Comparison of ENCODE assay signal across 7 cellular contexts in the genomic region with DNA sequence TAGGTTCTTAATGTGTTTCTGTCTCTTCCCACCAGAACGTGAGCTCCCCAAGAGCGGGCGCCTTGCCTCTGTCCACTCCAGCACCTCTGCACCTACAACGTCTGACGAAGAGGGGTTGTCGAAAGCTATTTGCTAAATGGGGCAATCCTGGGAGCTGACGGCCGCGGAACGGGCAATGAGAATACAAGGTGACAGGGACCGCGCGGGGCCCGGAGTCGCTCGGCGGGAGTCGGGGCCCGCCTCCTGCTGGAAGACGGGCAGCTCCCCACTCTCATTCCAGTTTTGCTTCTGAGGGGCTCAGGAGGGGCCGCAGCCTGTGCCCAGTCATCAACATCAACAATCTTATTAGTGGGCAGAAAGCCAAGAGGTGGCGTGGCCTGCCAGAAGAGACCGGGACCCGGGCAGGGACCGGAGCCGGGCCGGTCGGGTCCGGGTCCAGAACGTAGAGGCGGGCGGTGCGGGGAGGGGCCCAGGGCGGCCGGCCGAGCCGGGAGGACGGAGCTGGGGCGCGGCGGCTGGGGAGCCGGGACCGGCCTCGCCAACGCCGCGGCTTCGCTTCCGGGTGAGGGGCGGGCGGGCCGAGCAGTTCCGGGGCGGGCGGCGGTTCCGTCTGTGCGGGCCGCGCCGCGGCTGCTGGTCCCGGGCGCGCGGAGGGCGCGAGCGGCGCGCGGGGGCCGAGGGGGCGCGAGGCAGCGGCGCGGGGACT. TPM values are rescaled to one million over a fixed set of nuclear protein-coding genes. Genes with fewer than 3 reads are reported as not detected.
DNase-seq lines count a peak whose midpoint lies in the region; ATAC-seq and TF ChIP-seq lines count a peak whose summit lies in the region.

Gene MOSMO, plus strand, starts transcription at position 603 of the 706 bp plus-strand sequence. CDS start 191 bp downstream, outside the sequence.

- in situ Hi-C loops in GM13976 (cut with MboI; ENCODE audit: low sequenced_read_pairs, unreplicated experiment), result no loop called here

- H3K79me2 ChIP-seq in OCI-LY3 (ENCODE audit: low read length), result peaks cover 37% of the 10 kb centered on the region

- peak within 1 kb of the TSS; percentile 91 for H3K27ac Mint-ChIP-seq in activated T-cell treated with anti-CD3 and anti-CD28 coated beads, Interleukin-2, amount 50 U/mL, for 72 hours
- H3K27ac Mint-ChIP-seq in naive B cell, result peak within 1 kb of the TSS; percentile 19 to 96 (median 94)
- peak within 1 kb of the TSS; percentile 88 for H3K27ac Mint-ChIP-seq in stimulated activated effector memory CD8-positive, alpha-beta T cell treated with anti-CD3 and anti-CD28 coated beads, Interleukin-12 subunit alpha, Interleukin-12 subunit beta, amount 100 ng/mL, for 72 hours

- TF ChIP-seq CTCF in GM13976 (IDR thresholded peaks at IDR 0.05; ENCODE audit: borderline replicate concordance, control extremely low read depth, extremely low read depth, insufficient read depth, missing control alignments), result no peak
- TF ChIP-seq CTCF in OCI-LY3 (IDR thresholded peaks at IDR 0.05; ENCODE audit: low read depth, low read length), result no peak

- H3K4me1 ChIP-seq in OCI-LY3 (ENCODE audit: low read length), result peaks cover 25% of the 10 kb centered on the region

- DNase-seq in GM13976 (ENCODE audit: low spot score) (peak; percentile 91), fibroblast of gingiva (ENCODE audit: low read depth) (peak; percentile 62), naive B cell (peak; percentile 62)
- DNase-seq in activated T-cell treated with anti-CD3 and anti-CD28 coated beads, Interleukin-2, amount 50 U/mL, for 72 hours, result peak; percentile 79 to 82
- peak; percentile 45 to 78 for DNase-seq in stimulated activated effector memory CD8-positive, alpha-beta T cell treated with anti-CD3 and anti-CD28 coated beads, Interleukin-12 subunit alpha, Interleukin-12 subunit beta, amount 100 ng/mL, for 72 hours (ENCODE audit: low spot score in 2 of 2)

- H3K4me3 ChIP-seq in OCI-LY3 (ENCODE audit: low read length), result peak within 1 kb of the TSS; percentile 94

- H3K27me3 ChIP-seq in OCI-LY3 (ENCODE audit: low read depth, low read length), result no peaks in the 10 kb centered on the region

- H3K4me2 ChIP-seq in OCI-LY3 (ENCODE audit: low read length), result peak within 1 kb of the TSS; percentile 97

- no peaks in the 10 kb centered on the region for H3K36me3 ChIP-seq in OCI-LY3 (replicated peaks; ENCODE audit: low read depth, low read length)

- H3K36me3 Mint-ChIP-seq in activated T-cell treated with anti-CD3 and anti-CD28 coated beads, Interleukin-2, amount 50 U/mL, for 72 hours (ENCODE audit: insufficient read depth in 2 of 2), result peaks cover 0 to 5% of the 10 kb centered on the region in 2 donors
- H3K36me3 Mint-ChIP-seq in naive B cell, result no peaks in the 10 kb centered on the region
- no peaks in the 10 kb centered on the region for H3K36me3 Mint-ChIP-seq in stimulated activated effector memory CD8-positive, alpha-beta T cell treated with anti-CD3 and anti-CD28 coated beads, Interleukin-12 subunit alpha, Interleukin-12 subunit beta, amount 100 ng/mL, for 72 hours

- peak within 1 kb of the TSS; percentile 82 for H2AFZ ChIP-seq in OCI-LY3 (ENCODE audit: low read depth, low read length)

- H3K9ac ChIP-seq in OCI-LY3 (ENCODE audit: low read length), result peak within 1 kb of the TSS; percentile 90

- peaks cover 51% of the 10 kb centered on the region for H3K4me1 Mint-ChIP-seq in activated T-cell treated with anti-CD3 and anti-CD28 coated beads, Interleukin-2, amount 50 U/mL, for 72 hours (ENCODE audit: low read depth)
- peaks cover 33 to 50% (median 36%) of the 10 kb centered on the region in 3 donors for H3K4me1 Mint-ChIP-seq in naive B cell
- peaks cover 34% of the 10 kb centered on the region for H3K4me1 Mint-ChIP-seq in stimulated activated effector memory CD8-positive, alpha-beta T cell treated with anti-CD3 and anti-CD28 coated beads, Interleukin-12 subunit alpha, Interleukin-12 subunit beta, amount 100 ng/mL, for 72 hours

- H3K4me3 Mint-ChIP-seq in activated T-cell treated with anti-CD3 and anti-CD28 coated beads, Interleukin-2, amount 50 U/mL, for 72 hours, result peak within 1 kb of the TSS; percentile 94 to 96
- peak within 1 kb of the TSS; percentile 84 to 96 (median 94) for H3K4me3 Mint-ChIP-seq in naive B cell
- H3K4me3 Mint-ChIP-seq in stimulated activated effector memory CD8-positive, alpha-beta T cell treated with anti-CD3 and anti-CD28 coated beads, Interleukin-12 subunit alpha, Interleukin-12 subunit beta, amount 100 ng/mL, for 72 hours, result peak within 1 kb of the TSS; percentile 83

- H3K27me3 Mint-ChIP-seq in activated T-cell treated with anti-CD3 and anti-CD28 coated beads, Interleukin-2, amount 50 U/mL, for 72 hours (ENCODE audit: low read depth), result no peaks in the 10 kb centered on the region
- no peaks in the 10 kb centered on the region for H3K27me3 Mint-ChIP-seq in naive B cell

- H3K9me3 ChIP-seq in OCI-LY3 (ENCODE audit: insufficient read depth, low read length), result no peaks in the 10 kb centered on the region

- H3K9me3 Mint-ChIP-seq in activated T-cell treated with anti-CD3 and anti-CD28 coated beads, Interleukin-2, amount 50 U/mL, for 72 hours, result no peaks in the 10 kb centered on the region
- no peaks in the 10 kb centered on the region for H3K9me3 Mint-ChIP-seq in naive B cell
- H3K9me3 Mint-ChIP-seq in stimulated activated effector memory CD8-positive, alpha-beta T cell treated with anti-CD3 and anti-CD28 coated beads, Interleukin-12 subunit alpha, Interleukin-12 subunit beta, amount 100 ng/mL, for 72 hours, result no peaks in the 10 kb centered on the region

- ATAC-seq in HG02885 (IDR thresholded peaks at IDR 0.05; ENCODE audit: poor library complexity, unreplicated experiment) (peak; percentile 78), naive B cell (ENCODE audit: low read depth in 2 of 2) (peak; percentile 92 to 93)
- peak; percentile 95 to 96 for ATAC-seq in activated T-cell treated with anti-CD3 and anti-CD28 coated beads, Interleukin-2, amount 50 U/mL, for 72 hours (replicated peaks in 1 of 2)
- ATAC-seq in stimulated activated effector memory CD8-positive, alpha-beta T cell treated with anti-CD3 and anti-CD28 coated beads, Interleukin-12 subunit alpha, Interleukin-12 subunit beta, amount 100 ng/mL, for 72 hours, result peak; percentile 91

- H3K27ac ChIP-seq in OCI-LY3 (ENCODE audit: low read length), result peak within 1 kb of the TSS; percentile 21; the same call in 1 of the 2 replicates

- peaks cover 24% of the 10 kb centered on the region for H4K20me1 ChIP-seq in OCI-LY3 (ENCODE audit: insufficient read depth, low read length)

RNA-seq across cellular contexts. Expression of gene MOSMO, which starts in this region (rescaled TPM):
- 10 to 100 TPM; 16.3 to 16.4 TPM for total RNA-seq in activated T-cell treated with anti-CD3 and anti-CD28 coated beads, Interleukin-2, amount 50 U/mL, for 72 hours
- polyA plus RNA-seq in naive B cell (ENCODE audit: low read depth in 6 of 6), result 1 to 10 TPM; 3.1 to 7.1 (median 6.2) TPM

Comparison
In these comparisons a context has a peak if more than half of its experiments do, and no peak if none do; other contexts are left out.
1. Peak in every context shown above with its lines: DNase-seq, ATAC-seq, H3K4me3 ChIP-seq and H3K27ac ChIP-seq.